20 cellular contexts compared by ENCODE assay signal in genomic region chr16:2228161-2228824, GRCh38.
"Had no signal": no experiment of that assay in that cellular context is flagged by ENCODE, and none has a peak within 500 bp of the region (broad histone marks: within the 10 kb centered on the region; RNA-seq: fewer than 3 reads in every experiment).

No MANE protein-coding gene starts in this region.

- H3K27me3 ChIP-seq: breast epithelium, neutrophil, ovary, upper lobe of left lung, vagina had no signal

- ATAC-seq: activated CD4-positive, alpha-beta T cell treated with anti-CD3 and anti-CD28 coated beads for 36 hours; activated CD8-positive, alpha-beta memory T cell treated with anti-CD3 and anti-CD28 coated beads, Interleukin-2, amount 10 ng/mL, durations not matched to agents 7 days and 5 days; activated CD8-positive, alpha-beta T cell treated with anti-CD3 and anti-CD28 coated beads, Interleukin-2, amount 10 ng/mL, durations not matched to agents 7 days and 5 days; activated naive CD4-positive, alpha-beta T cell treated with anti-CD3 and anti-CD28 coated beads, Interleukin-2, amount 50 U/mL, for 72 hours; mucosa of descending colon; natural killer cell treated with Interleukin-12 subunit alpha and Interleukin-12 subunit beta and Interleukin-15 and Interleukin-18, amount 100 ng/mL, for 72 hours; sciatic nerve had no signal

- H3K36me3 ChIP-seq: ovary had no signal

- H3K4me3 ChIP-seq: breast epithelium, esophagus muscularis mucosa, left ventricle myocardium inferior, mucosa of descending colon, ovary, skin epidermis, upper lobe of left lung, vagina had no signal

- H3K27ac ChIP-seq: breast epithelium, esophagus muscularis mucosa, left ventricle myocardium inferior, neutrophil, ovary, upper lobe of left lung, vagina had no signal

- DNase-seq: activated CD4-positive, alpha-beta T cell treated with anti-CD3 and anti-CD28 coated beads for 36 hours; activated CD4-positive, CD25-positive, alpha-beta regulatory T cell; activated CD8-positive, alpha-beta memory T cell treated with anti-CD3 and anti-CD28 coated beads, Interleukin-2, amount 10 ng/mL, durations not matched to agents 7 days and 5 days; activated CD8-positive, alpha-beta T cell treated with anti-CD3 and anti-CD28 coated beads, Interleukin-2, amount 10 ng/mL, durations not matched to agents 7 days and 5 days; activated T-cell treated with anti-CD3 and anti-CD28 coated beads, Interleukin-2, amount 50 U/mL, for 48 hours; foreskin melanocyte; left ventricle myocardium inferior; mucosa of descending colon; ovary; stimulated activated CD4-positive, alpha-beta T cell treated with anti-CD3 and anti-CD28 coated beads, Interleukin-12 subunit alpha, Interleukin-12 subunit beta, amount 100 ng/mL, for 4 hours; stimulated activated CD4-positive, alpha-beta T cell treated with anti-CD3 and anti-CD28 coated beads, Interleukin-4, amount 100 ng/mL, for 1 hour had no signal

- H3K9me3 ChIP-seq: breast epithelium, esophagus muscularis mucosa, left ventricle myocardium inferior, mucosa of descending colon, neutrophil, ovary, upper lobe of left lung, vagina had no signal
